26 cellular contexts compared by ENCODE assay signal in the genomic region with DNA sequence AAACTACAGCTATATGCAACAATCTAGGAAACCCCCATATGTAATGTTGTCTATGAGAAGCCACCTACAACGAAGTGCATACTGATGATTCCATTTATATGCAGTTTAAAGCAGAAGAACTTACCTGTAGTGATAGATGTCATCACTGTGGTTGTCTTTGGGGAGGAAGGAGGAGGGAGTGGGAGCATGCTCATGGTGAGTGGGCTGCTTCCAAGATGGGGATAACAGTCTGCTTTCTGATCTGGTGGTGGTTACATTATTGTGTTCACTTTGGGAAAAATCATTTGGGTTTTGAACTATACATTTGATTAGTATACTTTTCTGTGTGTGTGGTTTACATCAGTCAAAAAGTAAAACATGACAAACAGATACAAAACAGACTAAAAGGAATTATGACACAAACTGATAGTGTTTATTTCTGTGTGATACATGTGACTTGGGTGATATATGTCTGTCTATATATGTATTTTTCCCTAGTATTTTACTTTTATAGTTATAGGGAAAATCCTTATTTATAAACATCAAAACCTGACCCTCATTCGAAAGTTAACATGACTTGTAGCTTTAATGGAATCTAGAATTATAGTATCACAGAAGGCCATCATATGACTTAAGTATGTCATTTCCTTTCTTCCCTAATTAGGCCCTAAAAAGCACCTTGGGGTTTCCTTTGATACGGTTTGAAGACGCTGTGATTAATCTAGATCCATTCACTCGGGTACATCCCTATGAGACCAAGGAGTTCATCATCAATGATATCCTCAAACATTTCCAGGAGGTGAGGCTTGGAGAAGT.
DNase-seq lines count a peak whose midpoint lies in the region; ATAC-seq, FAIRE-seq and TF ChIP-seq lines count a peak whose summit lies in the region.
"Had no signal": no experiment of that assay in that cellular context is flagged by ENCODE, and none has a peak within 500 bp of the region (broad histone marks: within the 10 kb centered on the region; RNA-seq: fewer than 3 reads in every experiment).

No MANE protein-coding gene starts in this region.

- no peaks in the 10 kb centered on the region for H3K4me1 ChIP-seq in fibroblast of lung (ENCODE audit: control insufficient read depth, extremely low read depth, insufficient read depth, low read length)
- H3K4me1 ChIP-seq: right lobe of liver had no signal

- H4K20me1 ChIP-seq in fibroblast of lung (ENCODE audit: control insufficient read depth, extremely low read depth, insufficient read depth, low read length), result no peaks in the 10 kb centered on the region

- H3K36me3 ChIP-seq in fibroblast of lung (ENCODE audit: control insufficient read depth, insufficient read depth, low read length), result peaks cover 1% of the 10 kb centered on the region

- H3K9me3 Mint-ChIP-seq in natural killer cell treated with Interleukin-12 subunit alpha and Interleukin-12 subunit beta and Interleukin-15 and Interleukin-18, amount 100 ng/mL, for 72 hours, result peaks cover 7% of the 10 kb centered on the region
- H3K9me3 Mint-ChIP-seq in natural killer cell, result peaks cover 0 to 6% of the 10 kb centered on the region in 2 donors
- H3K9me3 Mint-ChIP-seq in activated T-helper 1 cell treated with anti-CD3 and anti-CD28 coated beads, Interleukin-12 subunit alpha, Interleukin-12 subunit beta, Interleukin-2, Interleukin-4 antibody, amounts not matched to agents 30 ng/mL and 10 ng/mL and 1 ng/mL, durations not matched to agents 14 hours and 24 hours and 36 hours, result peaks cover 14% of the 10 kb centered on the region
- H3K9me3 Mint-ChIP-seq: CD4-positive, alpha-beta T cell had no signal

- peak overlapping the region; percentile 34 for H3K27ac ChIP-seq in fibroblast of lung (ENCODE audit: insufficient read depth, low read length)
- H3K27ac ChIP-seq: cardiac muscle cell, coronary artery, right lobe of liver, stomach, tibial artery had no signal

- H3K4me3 Mint-ChIP-seq in natural killer cell treated with Interleukin-12 subunit alpha and Interleukin-12 subunit beta and Interleukin-15 and Interleukin-18, amount 100 ng/mL, for 72 hours, result no peak overlapping the region
- no peak overlapping the region for H3K4me3 Mint-ChIP-seq in natural killer cell
- H3K4me3 Mint-ChIP-seq in activated T-helper 1 cell treated with anti-CD3 and anti-CD28 coated beads, Interleukin-12 subunit alpha, Interleukin-12 subunit beta, Interleukin-2, Interleukin-4 antibody, amounts not matched to agents 30 ng/mL and 10 ng/mL and 1 ng/mL, durations not matched to agents 14 hours and 24 hours and 36 hours, result no peak overlapping the region
- H3K4me3 Mint-ChIP-seq: CD4-positive, alpha-beta T cell; IgD-negative memory B cell; WTC11 had no signal

- H3K4me1 Mint-ChIP-seq in natural killer cell treated with Interleukin-12 subunit alpha and Interleukin-12 subunit beta and Interleukin-15 and Interleukin-18, amount 100 ng/mL, for 72 hours (ENCODE audit: low read depth in 2 of 2), result peaks cover 12 to 22% of the 10 kb centered on the region in 2 donors
- H3K4me1 Mint-ChIP-seq in natural killer cell, result peaks cover 0 to 6% of the 10 kb centered on the region in 2 donors
- peaks cover 22% of the 10 kb centered on the region for H3K4me1 Mint-ChIP-seq in activated T-helper 1 cell treated with anti-CD3 and anti-CD28 coated beads, Interleukin-12 subunit alpha, Interleukin-12 subunit beta, Interleukin-2, Interleukin-4 antibody, amounts not matched to agents 30 ng/mL and 10 ng/mL and 1 ng/mL, durations not matched to agents 14 hours and 24 hours and 36 hours (ENCODE audit: low read depth)
- H3K4me1 Mint-ChIP-seq: WTC11 had no signal

- H2AFZ ChIP-seq in fibroblast of lung (ENCODE audit: low read length), result no peak overlapping the region

- H3K9me3 ChIP-seq in fibroblast of lung (ENCODE audit: control insufficient read depth, insufficient read depth, low read depth, low read length), result no peaks in the 10 kb centered on the region
- H3K9me3 ChIP-seq: right lobe of liver, tibial artery had no signal

- H3K9ac ChIP-seq in fibroblast of lung (ENCODE audit: insufficient read depth, low read length), result no peak overlapping the region

- no peak for DNase-seq in natural killer cell treated with Interleukin-12 subunit alpha and Interleukin-12 subunit beta and Interleukin-15 and Interleukin-18, amount 100 ng/mL, for 72 hours (ENCODE audit: low spot score)
- DNase-seq in natural killer cell (no peak), fibroblast of lung (ENCODE audit: low read depth in 2 of 2) (no peak), GM12891 (ENCODE audit: insufficient read length, low spot score) (no peak)
- no peak for DNase-seq in activated T-helper 1 cell treated with anti-CD3 and anti-CD28 coated beads, Interleukin-12 subunit alpha, Interleukin-12 subunit beta, Interleukin-2, Interleukin-4 antibody, amounts not matched to agents 30 ng/mL and 10 ng/mL and 1 ng/mL, durations not matched to agents 14 hours and 24 hours and 36 hours (ENCODE audit: low spot score)
- DNase-seq: CD4-positive, alpha-beta T cell; DMS153; islet precursor cell; left ventricle myocardium superior; NCI-H1092 treated with DMSO at 0.1 percent for 48 hours; NCI-H2029 treated with DMSO at 0.1 percent for 48 hours; NCI-H2227 treated with DMSO at 0.1 percent for 48 hours; NCI-H774; right lobe of liver; stimulated activated CD4-positive, alpha-beta T cell treated with anti-CD3 and anti-CD28 coated beads, Interleukin-12 subunit alpha, Interleukin-12 subunit beta, amount 100 ng/mL, for 4 hours; stimulated activated CD4-positive, alpha-beta T cell treated with anti-CD3 and anti-CD28 coated beads, Interleukin-4, amount 100 ng/mL, for 24 hours; stomach; T-helper 9 cell; tibial artery had no signal

- H3K4me3 ChIP-seq in fibroblast of lung (replicated peaks in 1 of 4; ENCODE audit: control extremely low read depth in 1 of 4, insufficient read depth in 1 of 4, low read depth in 3 of 4, low read length in 4 of 4), result no peak overlapping the region
- H3K4me3 ChIP-seq: cardiac muscle cell, coronary artery, right lobe of liver, stomach, tibial artery had no signal

- intact Hi-C loops in natural killer cell (cut with micrococcal nuclease), result no loop called here
- intact Hi-C loops in activated T-helper 1 cell treated with anti-CD3 and anti-CD28 coated beads, Interleukin-12 subunit alpha, Interleukin-12 subunit beta, Interleukin-2, Interleukin-4 antibody, amounts not matched to agents 30 ng/mL and 10 ng/mL and 1 ng/mL, durations not matched to agents 14 hours and 24 hours and 36 hours (cut with micrococcal nuclease), result loop anchor here (1.0 to 2.0 kb wide), 2 partner anchors 20 to 34 kb away; no protein-coding TSS in a partner anchor

- FAIRE-seq in GM12891 (lab: Jason Lieb, UNC), result no peak

- H3K36me3 Mint-ChIP-seq in natural killer cell treated with Interleukin-12 subunit alpha and Interleukin-12 subunit beta and Interleukin-15 and Interleukin-18, amount 100 ng/mL, for 72 hours, result peaks cover 43% of the 10 kb centered on the region
- H3K36me3 Mint-ChIP-seq in natural killer cell, result peaks cover 28% of the 10 kb centered on the region
- H3K36me3 Mint-ChIP-seq in activated T-helper 1 cell treated with anti-CD3 and anti-CD28 coated beads, Interleukin-12 subunit alpha, Interleukin-12 subunit beta, Interleukin-2, Interleukin-4 antibody, amounts not matched to agents 30 ng/mL and 10 ng/mL and 1 ng/mL, durations not matched to agents 14 hours and 24 hours and 36 hours (ENCODE audit: low read depth), result peaks cover 60% of the 10 kb centered on the region

- no peaks in the 10 kb centered on the region for H3K27me3 ChIP-seq in fibroblast of lung (ENCODE audit: control insufficient read depth, insufficient read depth, low read length)
- H3K27me3 ChIP-seq: cardiac muscle cell, right lobe of liver, stomach, tibial artery had no signal

- no peak overlapping the region for H3K4me2 ChIP-seq in fibroblast of lung (ENCODE audit: extremely low read depth, insufficient read depth, low read length)

- ATAC-seq in natural killer cell treated with Interleukin-12 subunit alpha and Interleukin-12 subunit beta and Interleukin-15 and Interleukin-18, amount 100 ng/mL, for 72 hours, result no peak
- no peak for ATAC-seq in natural killer cell
- ATAC-seq in GM21717 (IDR thresholded peaks at IDR 0.05; ENCODE audit: unreplicated experiment), result no peak
- ATAC-seq in GM21786 (IDR thresholded peaks at IDR 0.05; ENCODE audit: unreplicated experiment), result no peak
- ATAC-seq: left ventricle myocardium superior, right lobe of liver, SK-N-SH treated with all-trans-retinoic acid at 6 μM for 48 hours, WTC11 had no signal

- TF ChIP-seq POLR2A in GM12891 (IDR thresholded peaks at IDR 0.05; ENCODE audit: low read depth, low read length), result no peak

- peak overlapping the region; percentile 44 to 68 for H3K27ac Mint-ChIP-seq in natural killer cell treated with Interleukin-12 subunit alpha and Interleukin-12 subunit beta and Interleukin-15 and Interleukin-18, amount 100 ng/mL, for 72 hours
- H3K27ac Mint-ChIP-seq in natural killer cell, result peak overlapping the region in 1 of 2 donors; percentile 1
- peak overlapping the region; percentile 29 for H3K27ac Mint-ChIP-seq in activated T-helper 1 cell treated with anti-CD3 and anti-CD28 coated beads, Interleukin-12 subunit alpha, Interleukin-12 subunit beta, Interleukin-2, Interleukin-4 antibody, amounts not matched to agents 30 ng/mL and 10 ng/mL and 1 ng/mL, durations not matched to agents 14 hours and 24 hours and 36 hours
- H3K27ac Mint-ChIP-seq: CD4-positive, alpha-beta T cell; IgD-negative memory B cell; WTC11 had no signal

- no peaks in the 10 kb centered on the region for H3K79me2 ChIP-seq in fibroblast of lung (ENCODE audit: control insufficient read depth, insufficient read depth, low read length)

- TF ChIP-seq CTCF in natural killer cell (IDR thresholded peaks at IDR 0.05) (no peak), fibroblast of lung (conservative IDR thresholded peaks at IDR 0.05 in 1 of 2, IDR thresholded peaks at IDR 0.05 in 1 of 2; ENCODE audit: low read depth in 1 of 2, low read length in 2 of 2) (no peak)

- no peaks in the 10 kb centered on the region for H3K27me3 Mint-ChIP-seq in natural killer cell treated with Interleukin-12 subunit alpha and Interleukin-12 subunit beta and Interleukin-15 and Interleukin-18, amount 100 ng/mL, for 72 hours
- H3K27me3 Mint-ChIP-seq in natural killer cell (ENCODE audit: low read depth in 2 of 2), result no peaks in the 10 kb centered on the region
- H3K27me3 Mint-ChIP-seq in activated T-helper 1 cell treated with anti-CD3 and anti-CD28 coated beads, Interleukin-12 subunit alpha, Interleukin-12 subunit beta, Interleukin-2, Interleukin-4 antibody, amounts not matched to agents 30 ng/mL and 10 ng/mL and 1 ng/mL, durations not matched to agents 14 hours and 24 hours and 36 hours (ENCODE audit: insufficient read depth), result no peaks in the 10 kb centered on the region
- H3K27me3 Mint-ChIP-seq: CD4-positive, alpha-beta T cell; IgD-negative memory B cell had no signal

TF ChIP-seq in GM12891, 5 proteins besides CTCF, POLR2A, EP300 and RAD21:
- TF ChIP-seq TAF1 (IDR thresholded peaks at IDR 0.05; ENCODE audit: low read depth, low read length) (no peak), PAX5 (IDR thresholded peaks at IDR 0.05; ENCODE audit: insufficient read depth, low read length, severe bottlenecking) (no peak), SPI1 (IDR thresholded peaks at IDR 0.05; ENCODE audit: low read depth, low read length) (no peak), POLR2AphosphoS5 (IDR thresholded peaks at IDR 0.05; ENCODE audit: low read depth, low read length) (no peak), POU2F2 (IDR thresholded peaks at IDR 0.05; ENCODE audit: low read depth, low read length) (no peak)
